In genomic region chr10:52030051-52030867, GRCh38 we compare ENCODE assay signal across 2 cellular contexts.
TF ChIP-seq lines count a peak whose summit lies in the region.

No MANE protein-coding gene starts in this region.

TF ChIP-seq in GM23338, 12 proteins besides CTCF, POLR2A, EP300 and RAD21:
- TF ChIP-seq POLR2AphosphoS5 (IDR thresholded peaks at IDR 0.05; ENCODE audit: low read depth): peak; percentile 77
- TF ChIP-seq ZNF331 (CRISPR knock-in tag; IDR thresholded peaks at IDR 0.05; ENCODE audit: low read depth): no peak

TF ChIP-seq in endothelial cell of umbilical vein, 7 proteins besides CTCF, POLR2A, EP300 and RAD21:
- TF ChIP-seq JUN (IDR thresholded peaks at IDR 0.05; ENCODE audit: borderline replicate concordance, insufficient read depth, insufficient read length, low read depth) (peak; percentile 31), FOS (IDR thresholded peaks at IDR 0.05; ENCODE audit: borderline replicate concordance, insufficient read depth, low read length) (no peak), GATA2 (IDR thresholded peaks at IDR 0.05; ENCODE audit: insufficient read depth, insufficient read length, low read depth, low read length) (no peak)
